In the genomic region with DNA sequence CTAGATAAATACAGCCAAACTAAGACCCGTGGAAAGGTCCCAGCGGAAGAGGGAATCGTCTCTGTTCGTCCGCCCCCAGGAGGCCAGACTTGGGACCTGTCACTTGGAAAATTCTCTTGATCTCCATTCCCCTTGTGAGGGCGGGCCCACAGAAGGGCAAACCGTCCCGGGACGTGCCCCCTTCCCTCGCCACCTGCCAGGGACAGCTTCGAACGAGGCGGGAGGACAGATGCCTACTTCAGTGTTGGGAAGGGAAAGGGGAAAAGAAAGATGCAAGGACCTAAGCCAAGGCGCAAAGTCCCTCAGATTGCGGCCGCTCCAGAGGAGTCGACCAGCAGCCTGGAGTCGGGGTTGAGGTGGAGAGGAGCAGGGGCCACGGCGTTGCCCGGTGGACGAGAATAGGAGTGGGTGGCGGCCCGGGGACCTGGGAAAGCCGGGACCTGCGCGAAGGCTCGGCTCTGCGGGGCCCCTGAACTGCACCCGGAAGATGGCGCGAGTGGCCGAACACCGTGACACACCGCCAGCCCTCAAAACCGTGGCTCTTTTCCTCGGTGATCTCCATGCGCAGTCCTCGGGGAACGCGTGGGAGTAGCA, we compare ENCODE assay signal across 13 cellular contexts. TPM values are rescaled to one million over a fixed set of nuclear protein-coding genes. Genes with fewer than 3 reads are reported as not detected.
DNase-seq lines count a peak whose midpoint lies in the region; ATAC-seq and TF ChIP-seq lines count a peak whose summit lies in the region.
"Had no signal": no experiment of that assay in that cellular context is flagged by ENCODE, and none has a peak within 500 bp of the region (broad histone marks: within the 10 kb centered on the region; RNA-seq: fewer than 3 reads in every experiment).

No MANE protein-coding gene starts in this region.

- H3K9ac ChIP-seq in OCI-LY3 (ENCODE audit: low read length): peak overlapping the region; percentile 83

- H3K36me3 ChIP-seq in OCI-LY3 (replicated peaks; ENCODE audit: low read depth, low read length): no peaks in the 10 kb centered on the region

- H3K36me3 Mint-ChIP-seq in progenitor cell of endocrine pancreas (ENCODE audit: insufficient read depth): no peaks in the 10 kb centered on the region

- H3K9me3 Mint-ChIP-seq in progenitor cell of endocrine pancreas (ENCODE audit: low read depth): no peaks in the 10 kb centered on the region
- H3K9me3 Mint-ChIP-seq: activated T-cell treated with anti-CD3 and anti-CD28 coated beads, Interleukin-2, amount 50 U/mL, for 4 hours had no signal

- peak; percentile 28 for DNase-seq in EH (ENCODE audit: low read depth)
- peak; percentile 42 for DNase-seq in left cardiac atrium
- DNase-seq in progenitor cell of endocrine pancreas (ENCODE audit: low spot score, unreplicated experiment): no peak
- DNase-seq in stimulated activated CD4-positive, alpha-beta T cell treated with anti-CD3 and anti-CD28 coated beads, Interleukin-4, amount 100 ng/mL, for 4 hours: no peak
- no peak for DNase-seq in CD1c-positive myeloid dendritic cell (ENCODE audit: extremely low spot score)
- DNase-seq: activated T-cell treated with anti-CD3 and anti-CD28 coated beads, Interleukin-2, amount 50 U/mL, for 4 hours; GDM1; SHP77 treated with DMSO at 0.1 percent for 48 hours; stimulated activated CD4-positive, alpha-beta T cell treated with anti-CD3 and anti-CD28 coated beads, Interleukin-15, amount 100 ng/mL, for 24 hours had no signal

- ATAC-seq in left cardiac atrium (no peak), HG02642 (IDR thresholded peaks at IDR 0.05; ENCODE audit: poor library complexity, unreplicated experiment) (no peak), HG03159 (IDR thresholded peaks at IDR 0.05; ENCODE audit: unreplicated experiment) (no peak)
- ATAC-seq: activated T-cell treated with anti-CD3 and anti-CD28 coated beads, Interleukin-2, amount 50 U/mL, for 4 hours; esophagus mucosa had no signal

- H3K4me3 Mint-ChIP-seq in progenitor cell of endocrine pancreas (ENCODE audit: low read depth): peak overlapping the region; percentile 66

- H4K20me1 ChIP-seq in OCI-LY3 (ENCODE audit: insufficient read depth, low read length): no peaks in the 10 kb centered on the region

- H3K9me3 ChIP-seq in OCI-LY3 (ENCODE audit: insufficient read depth, low read length): no peaks in the 10 kb centered on the region

- TF ChIP-seq CTCF in OCI-LY3 (IDR thresholded peaks at IDR 0.05; ENCODE audit: low read depth, low read length) (peak; percentile 35), progenitor cell of endocrine pancreas (IDR thresholded peaks at IDR 0.05; ENCODE audit: unreplicated experiment) (peak; percentile 56)

- H3K79me2 ChIP-seq in OCI-LY3 (ENCODE audit: low read length): peaks cover 43% of the 10 kb centered on the region

- peaks cover 85% of the 10 kb centered on the region for H3K27me3 Mint-ChIP-seq in progenitor cell of endocrine pancreas

- peak overlapping the region; percentile 36; the same call in 1 of the 2 replicates for H2AFZ ChIP-seq in OCI-LY3 (ENCODE audit: low read depth, low read length)

- H3K27ac ChIP-seq in OCI-LY3 (ENCODE audit: low read length): peak overlapping the region; percentile 71

- peak overlapping the region; percentile 50 for H3K27ac Mint-ChIP-seq in progenitor cell of endocrine pancreas

- peaks cover 52% of the 10 kb centered on the region for H3K4me1 ChIP-seq in OCI-LY3 (ENCODE audit: low read length)

- intact Hi-C loops in left cardiac atrium (cut with DNase I): loop anchor here in 1 of 2 donors (10.0 kb wide), 2 partner anchors 579 to 1089 kb away; no protein-coding TSS in a partner anchor

- peak overlapping the region; percentile 81 for H3K4me2 ChIP-seq in OCI-LY3 (ENCODE audit: low read length)

- peak overlapping the region; percentile 83 for H3K4me3 ChIP-seq in OCI-LY3 (ENCODE audit: low read length)

- H3K27me3 ChIP-seq in OCI-LY3 (ENCODE audit: low read depth, low read length): no peaks in the 10 kb centered on the region

- H3K4me1 Mint-ChIP-seq in progenitor cell of endocrine pancreas (ENCODE audit: low read depth): peaks cover 22% of the 10 kb centered on the region

RNA-seq across cellular contexts. Expression of a gene that starts 4.4 kb away (rescaled TPM):
- total RNA-seq in left cardiac atrium: 10 to 100 TPM; 19.3 to 28.1 TPM
- total RNA-seq in progenitor cell of endocrine pancreas: 0.38 and 0.67 TPM in 2 replicates

Comparison
In these comparisons a context has a peak if more than half of its experiments do, and no peak if none do; other contexts are left out.
1. DNase-seq: peak in EH (single experiment) and left cardiac atrium (single experiment); none in progenitor cell of endocrine pancreas (single experiment), stimulated activated CD4-positive, alpha-beta T cell treated with anti-CD3 and anti-CD28 coated beads, Interleukin-4, amount 100 ng/mL, for 4 hours (0 of 2) and CD1c-positive myeloid dendritic cell (single experiment).
2. RNA of a gene that starts 4.4 kb away (total RNA-seq): 19.3 to 28.1 TPM in left cardiac atrium; 0.38 to 0.67 TPM in progenitor cell of endocrine pancreas; every median in the first group is over 10 times any median in the second.